ENCODE assay signal across 8 cellular contexts in the genomic region with DNA sequence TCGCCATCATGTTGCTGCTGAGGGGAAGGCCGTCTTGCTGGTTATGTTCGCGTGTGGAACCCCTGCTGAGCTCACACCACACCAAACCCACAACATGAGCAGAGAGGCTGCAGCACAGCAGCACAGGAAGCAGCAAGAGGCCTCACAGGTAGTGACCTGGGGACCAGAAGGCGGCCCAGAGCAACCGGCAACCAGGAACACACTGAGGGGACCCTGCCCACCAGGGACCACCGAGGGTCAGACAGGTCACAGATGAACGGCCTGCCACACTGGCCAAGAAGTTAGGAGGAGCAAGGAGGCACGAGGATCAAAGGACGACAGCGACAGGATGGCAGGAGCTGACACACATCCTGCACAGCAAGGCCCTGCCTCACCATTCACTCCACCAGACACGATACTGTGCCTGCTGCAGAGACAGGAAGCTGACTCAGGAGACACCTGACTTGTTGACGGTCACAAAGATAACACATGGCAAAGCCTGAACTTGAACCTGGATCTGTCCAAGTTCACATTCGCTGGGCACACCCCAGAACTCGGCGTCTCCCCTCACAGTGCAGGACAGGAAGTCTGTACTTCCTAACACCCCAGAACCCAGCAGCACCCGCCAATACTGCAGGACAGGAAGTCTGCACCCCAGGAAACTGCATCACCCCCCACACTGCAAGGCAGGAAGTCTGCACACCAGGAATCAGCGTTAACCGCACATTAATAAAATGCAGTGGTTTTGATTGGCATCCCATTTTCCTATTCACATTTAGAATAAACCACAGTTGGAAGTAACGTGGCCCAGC.
A peak's percentile ranks its signal among the peaks of the same experiment; 100 is the strongest.
DNase-seq lines count a peak whose midpoint lies in the region; TF ChIP-seq lines count a peak whose summit lies in the region.

No MANE protein-coding gene starts in this region.

- H3K27me3 ChIP-seq in duodenal mucosa (ENCODE audit: control insufficient read depth in 1 of 2, insufficient read depth in 2 of 2, low read length in 2 of 2) (no peaks in the 10 kb centered on the region), neutrophil (no peaks in the 10 kb centered on the region)

- no peaks in the 10 kb centered on the region for H3K9me3 ChIP-seq in duodenal mucosa (ENCODE audit: control insufficient read depth in 1 of 2, low read length in 2 of 2)
- H3K9me3 ChIP-seq in neutrophil = no peaks in the 10 kb centered on the region

- H3K9ac ChIP-seq in duodenal mucosa (ENCODE audit: low read depth in 1 of 2, low read length in 2 of 2) = peak overlapping the region in 1 of 2 donors; percentile 1

- TF ChIP-seq CTCF in neutrophil (IDR thresholded peaks at IDR 0.05) = no peak

- TF ChIP-seq EP300 in Ishikawa (IDR thresholded peaks at IDR 0.05; ENCODE audit: borderline replicate concordance) = peak; percentile 91

- no peak for TF ChIP-seq RAD21 in Ishikawa (IDR thresholded peaks at IDR 0.05; ENCODE audit: low read depth)

- peak; percentile 52 for DNase-seq in CD1c-positive myeloid dendritic cell (ENCODE audit: extremely low spot score)
- DNase-seq in activated CD4-positive, alpha-beta T cell treated with anti-CD3 and anti-CD28 coated beads for 48 hours = peak; percentile 82
- DNase-seq in NCI-H2081 treated with DMSO at 0.1 percent for 48 hours (lab: John Stamatoyannopoulos, UW) = no peak
- DNase-seq in OCI-M1 (lab: John Stamatoyannopoulos, UW) = no peak
- no peak for DNase-seq in NCI-H2171 (lab: John Stamatoyannopoulos, UW)

- H3K4me3 ChIP-seq in duodenal mucosa (ENCODE audit: low read depth in 1 of 2, low read length in 2 of 2) (peak overlapping the region; percentile 19), neutrophil (ENCODE audit: low read depth in 1 of 2, low read length in 1 of 2) (peak overlapping the region in 1 of 2 experiments; percentile 14)

- H3K4me1 ChIP-seq in duodenal mucosa (ENCODE audit: control insufficient read depth in 1 of 2, insufficient read depth in 2 of 2, low read length in 2 of 2) (peaks cover 66 to 73% of the 10 kb centered on the region in 2 donors), neutrophil (ENCODE audit: control insufficient read depth in 1 of 2, insufficient read depth in 1 of 2, low read depth in 1 of 2, low read length in 1 of 2) (peaks cover 33 to 51% of the 10 kb centered on the region in 2 experiments)

- H3K36me3 ChIP-seq in duodenal mucosa (ENCODE audit: control insufficient read depth in 1 of 2, insufficient read depth in 2 of 2, low read length in 2 of 2) = peaks cover 25 to 31% of the 10 kb centered on the region in 2 donors
- H3K36me3 ChIP-seq in neutrophil = peaks cover 29% of the 10 kb centered on the region

- H3K27ac ChIP-seq in duodenal mucosa (ENCODE audit: low read depth, low read length) (peak overlapping the region; percentile 57), neutrophil (peak overlapping the region; percentile 78)

TF ChIP-seq in Ishikawa, 13 proteins besides CTCF, POLR2A, EP300 and RAD21:
- TF ChIP-seq REST (IDR thresholded peaks at IDR 0.05; ENCODE audit: low read depth) (no peak), YY1 (IDR thresholded peaks at IDR 0.05; ENCODE audit: low read depth) (no peak), CREB1 (IDR thresholded peaks at IDR 0.05; ENCODE audit: low read depth) (no peak), NFIC (IDR thresholded peaks at IDR 0.05) (peak; percentile 78), TCF12 (IDR thresholded peaks at IDR 0.05; ENCODE audit: low read depth) (peak; percentile 94), EGR1 (IDR thresholded peaks at IDR 0.05) (no peak), CEBPB (IDR thresholded peaks at IDR 0.05) (no peak), TAF1 (IDR thresholded peaks at IDR 0.05; ENCODE audit: low read depth) (no peak), ZBTB7A (IDR thresholded peaks at IDR 0.05; ENCODE audit: low read depth) (no peak), FOXM1 (IDR thresholded peaks at IDR 0.05; ENCODE audit: borderline replicate concordance, low read depth) (peak; percentile 78; the same call in 1 of the 2 replicates), TEAD4 (IDR thresholded peaks at IDR 0.05) (peak; percentile 64)
- TF ChIP-seq, protein P1, sequence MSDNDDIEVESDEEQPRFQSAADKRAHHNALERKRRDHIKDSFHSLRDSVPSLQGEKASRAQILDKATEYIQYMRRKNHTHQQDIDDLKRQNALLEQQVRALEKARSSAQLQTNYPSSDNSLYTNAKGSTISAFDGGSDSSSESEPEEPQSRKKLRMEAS (IDR thresholded peaks at IDR 0.05) = peak; percentile 61
- TF ChIP-seq, protein P2, sequence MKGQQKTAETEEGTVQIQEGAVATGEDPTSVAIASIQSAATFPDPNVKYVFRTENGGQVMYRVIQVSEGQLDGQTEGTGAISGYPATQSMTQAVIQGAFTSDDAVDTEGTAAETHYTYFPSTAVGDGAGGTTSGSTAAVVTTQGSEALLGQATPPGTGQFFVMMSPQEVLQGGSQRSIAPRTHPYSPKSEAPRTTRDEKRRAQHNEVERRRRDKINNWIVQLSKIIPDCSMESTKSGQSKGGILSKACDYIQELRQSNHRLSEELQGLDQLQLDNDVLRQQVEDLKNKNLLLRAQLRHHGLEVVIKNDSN (IDR thresholded peaks at IDR 0.05) = peak; percentile 42

Comparison
In these comparisons a context has a peak if more than half of its experiments do, and no peak if none do; other contexts are left out.
1. DNase-seq: peak in CD1c-positive myeloid dendritic cell (single experiment) and activated CD4-positive, alpha-beta T cell treated with anti-CD3 and anti-CD28 coated beads for 48 hours (single experiment); none in NCI-H2081 treated with DMSO at 0.1 percent for 48 hours (single experiment), OCI-M1 (single experiment) and NCI-H2171 (single experiment).